ENCODE assay signal across 22 cellular contexts in the genomic region with DNA sequence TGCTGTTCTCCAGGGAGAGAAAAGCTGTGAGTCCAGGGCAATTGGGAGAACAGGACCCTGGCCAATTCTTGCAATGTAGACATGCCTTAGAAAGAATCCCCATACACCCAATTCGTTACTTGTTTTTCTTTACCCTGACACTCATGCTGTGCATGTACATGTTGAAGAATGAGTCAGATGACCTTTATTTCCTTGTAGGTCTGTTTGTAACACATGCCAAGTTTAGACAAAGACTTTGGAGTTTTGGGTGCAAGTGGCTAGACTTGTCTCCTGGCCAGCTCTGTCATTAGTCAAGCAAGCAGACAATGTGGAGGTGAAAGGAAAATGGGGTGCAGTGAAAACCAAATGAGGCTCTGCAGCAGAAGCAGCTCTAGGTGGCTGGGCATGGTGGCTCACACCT. TPM values are rescaled to one million over a fixed set of nuclear protein-coding genes. Genes with fewer than 3 reads are reported as not detected.
DNase-seq lines count a peak whose midpoint lies in the region; ATAC-seq, FAIRE-seq and TF ChIP-seq lines count a peak whose summit lies in the region.
"Had no signal": no experiment of that assay in that cellular context is flagged by ENCODE, and none has a peak within 500 bp of the region (broad histone marks: within the 10 kb centered on the region; RNA-seq: fewer than 3 reads in every experiment).

No MANE protein-coding gene starts in this region.

- no peak overlapping the region for H3K4me2 ChIP-seq in astrocyte (ENCODE audit: low read length)

- ATAC-seq in left cardiac atrium (no peak), gastrocnemius medialis (no peak), WTC11 (no peak), GM21515 (IDR thresholded peaks at IDR 0.05; ENCODE audit: unreplicated experiment) (no peak)

- peak overlapping the region; percentile 89 for H3K27ac ChIP-seq in left ventricle myocardium inferior (replicated peaks)
- no peak overlapping the region for H3K27ac ChIP-seq in astrocyte (ENCODE audit: low read depth, low read length)
- H3K27ac ChIP-seq in gastrocnemius medialis = peak overlapping the region; percentile 89 to 96 (median 92)
- H3K27ac ChIP-seq: stomach had no signal

- no peak for FAIRE-seq in astrocyte (lab: Jason Lieb, UNC)
- FAIRE-seq: GM12891 had no signal

- H3K36me3 ChIP-seq in left ventricle myocardium inferior (peaks cover 35% of the 10 kb centered on the region), astrocyte (ENCODE audit: insufficient read depth, low read length) (peaks cover 15% of the 10 kb centered on the region), gastrocnemius medialis (peaks cover 0 to 28% of the 10 kb centered on the region in 2 donors)

- no peak for TF ChIP-seq POLR2A in gastrocnemius medialis (IDR thresholded peaks at IDR 0.05)

- H3K79me2 ChIP-seq in astrocyte (ENCODE audit: insufficient read depth, low read length) = no peaks in the 10 kb centered on the region

- H3K4me3 Mint-ChIP-seq in astrocyte (ENCODE audit: unreplicated experiment) (no peak overlapping the region), WTC11 (no peak overlapping the region)
- H3K4me3 Mint-ChIP-seq: activated naive CD4-positive, alpha-beta T cell treated with anti-CD3 and anti-CD28 coated beads, Interleukin-2, amount 50 U/mL, for 24 hours; central memory CD8-positive, alpha-beta T cell; type B pancreatic cell had no signal

- no peaks in the 10 kb centered on the region for H4K20me1 ChIP-seq in astrocyte (ENCODE audit: insufficient read depth, low read length)

- intact Hi-C loops in left ventricle myocardium inferior (cut with micrococcal nuclease) (no loop called here), left cardiac atrium (cut with DNase I) (no loop called here), gastrocnemius medialis (cut with DNase I; ENCODE audit: low total_unique reads) (loop anchor here (5.0 kb wide), 1 partner anchor 143 kb away; the partner anchor contains the start of gene EGLN1)

- H2AFZ ChIP-seq in astrocyte (ENCODE audit: low read depth, low read length) = no peak overlapping the region

- TF ChIP-seq CTCF in left ventricle myocardium inferior (IDR thresholded peaks at IDR 0.05; ENCODE audit: borderline replicate concordance) = no peak
- TF ChIP-seq CTCF in astrocyte (IDR thresholded peaks at IDR 0.05; ENCODE audit: insufficient read depth, low read depth, low read length) = no peak
- no peak for TF ChIP-seq CTCF in fibroblast of mammary gland (conservative IDR thresholded peaks at IDR 0.05; ENCODE audit: control insufficient read depth, insufficient read depth, low read depth, low read length)
- TF ChIP-seq CTCF in gastrocnemius medialis (IDR thresholded peaks at IDR 0.05 in 4 of 5, conservative IDR thresholded peaks at IDR 0.05 in 1 of 5) = no peak
- TF ChIP-seq CTCF in WTC11 (IDR thresholded peaks at IDR 0.05) = no peak

- DNase-seq in left ventricle myocardium inferior = no peak
- no peak for DNase-seq in left cardiac atrium
- peak; percentile 36 for DNase-seq in astrocyte (ENCODE audit: low read depth)
- DNase-seq in fibroblast of mammary gland (ENCODE audit: low read depth) = peak; percentile 45
- DNase-seq in gastrocnemius medialis = no peak
- DNase-seq in WTC11 (ENCODE audit: low spot score) = no peak
- no peak for DNase-seq in SHP77 treated with DMSO at 0.1 percent for 48 hours (lab: John Stamatoyannopoulos, UW)
- DNase-seq: activated CD4-positive, alpha-beta T cell treated with anti-CD3 and anti-CD28 coated beads, Interleukin-2, amount 50 U/mL, for 1 hour; activated T-cell treated with anti-CD3 and anti-CD28 coated beads, Interleukin-2, amount 50 U/mL, for 1 hour; C1 segment of cervical spinal cord; effector CD8-positive, alpha-beta T cell; GDM1; NCI-H187 treated with DMSO at 0.1 percent for 48 hours; NCI-H446; nucleus accumbens; stimulated activated CD4-positive, alpha-beta T cell treated with anti-CD3 and anti-CD28 coated beads, Interleukin-2, amount 100 ng/mL, for 48 hours; stomach had no signal

- H3K27me3 ChIP-seq in left ventricle myocardium inferior (ENCODE audit: low read depth) (no peaks in the 10 kb centered on the region), astrocyte (ENCODE audit: insufficient read depth, low read length) (no peaks in the 10 kb centered on the region), gastrocnemius medialis (no peaks in the 10 kb centered on the region)
- H3K27me3 ChIP-seq: stomach had no signal

- H3K4me3 ChIP-seq in left ventricle myocardium inferior = no peak overlapping the region
- no peak overlapping the region for H3K4me3 ChIP-seq in astrocyte (ENCODE audit: insufficient read depth, low read depth, low read length)
- H3K4me3 ChIP-seq in fibroblast of mammary gland (ENCODE audit: control insufficient read depth, low read depth, low read length) = no peak overlapping the region
- no peak overlapping the region for H3K4me3 ChIP-seq in gastrocnemius medialis
- H3K4me3 ChIP-seq: stomach had no signal

- H3K9me3 Mint-ChIP-seq in astrocyte (ENCODE audit: unreplicated experiment) (no peaks in the 10 kb centered on the region), WTC11 (no peaks in the 10 kb centered on the region)
- H3K9me3 Mint-ChIP-seq: activated naive CD4-positive, alpha-beta T cell treated with anti-CD3 and anti-CD28 coated beads, Interleukin-2, amount 50 U/mL, for 24 hours; central memory CD8-positive, alpha-beta T cell; type B pancreatic cell had no signal

- peaks cover 7% of the 10 kb centered on the region for H3K4me1 Mint-ChIP-seq in astrocyte (ENCODE audit: low read depth, unreplicated experiment)
- peaks cover 1% of the 10 kb centered on the region; the same call in 1 of the 2 replicates for H3K4me1 Mint-ChIP-seq in WTC11
- H3K4me1 Mint-ChIP-seq: central memory CD8-positive, alpha-beta T cell had no signal

- H3K4me1 ChIP-seq in left ventricle myocardium inferior (peaks cover 39% of the 10 kb centered on the region), astrocyte (ENCODE audit: insufficient read depth, low read length) (peaks cover 6% of the 10 kb centered on the region), gastrocnemius medialis (peaks cover 18 to 28% of the 10 kb centered on the region in 2 donors)

- H3K27me3 Mint-ChIP-seq in astrocyte (ENCODE audit: low read depth, unreplicated experiment) (no peaks in the 10 kb centered on the region), WTC11 (ENCODE audit: low read depth) (peaks cover 7% of the 10 kb centered on the region; the same call in 1 of the 2 replicates)
- H3K27me3 Mint-ChIP-seq: activated naive CD4-positive, alpha-beta T cell treated with anti-CD3 and anti-CD28 coated beads, Interleukin-2, amount 50 U/mL, for 24 hours; central memory CD8-positive, alpha-beta T cell; type B pancreatic cell had no signal

- POLR2A ChIA-PET in WTC11 (lab: Charles Lee) = no interaction called here

- no peak overlapping the region for H3K9ac ChIP-seq in astrocyte (ENCODE audit: low read length)

- no peaks in the 10 kb centered on the region for H3K9me3 ChIP-seq in left ventricle myocardium inferior (replicated peaks)
- no peaks in the 10 kb centered on the region for H3K9me3 ChIP-seq in astrocyte (ENCODE audit: insufficient read depth, low read depth, low read length)
- H3K9me3 ChIP-seq in gastrocnemius medialis = no peaks in the 10 kb centered on the region
- H3K9me3 ChIP-seq: stomach had no signal

- H3K27ac Mint-ChIP-seq in astrocyte (ENCODE audit: unreplicated experiment) = no peak overlapping the region
- no peak overlapping the region for H3K27ac Mint-ChIP-seq in WTC11
- H3K27ac Mint-ChIP-seq: activated naive CD4-positive, alpha-beta T cell treated with anti-CD3 and anti-CD28 coated beads, Interleukin-2, amount 50 U/mL, for 24 hours; type B pancreatic cell had no signal

- CTCF ChIA-PET in WTC11 (lab: Charles Lee) = no interaction called here

- in situ Hi-C loops in gastrocnemius medialis (cut with MboI; ENCODE audit: low sequenced_read_pairs in 4 of 4) = no loop called here

- peaks cover 33% of the 10 kb centered on the region for H3K36me3 Mint-ChIP-seq in astrocyte (ENCODE audit: low read depth, unreplicated experiment)
- H3K36me3 Mint-ChIP-seq in WTC11 = peaks cover 19% of the 10 kb centered on the region

TF ChIP-seq in WTC11, 78 proteins besides CTCF, POLR2A, EP300 and RAD21:
- TF ChIP-seq, protein P1, sequence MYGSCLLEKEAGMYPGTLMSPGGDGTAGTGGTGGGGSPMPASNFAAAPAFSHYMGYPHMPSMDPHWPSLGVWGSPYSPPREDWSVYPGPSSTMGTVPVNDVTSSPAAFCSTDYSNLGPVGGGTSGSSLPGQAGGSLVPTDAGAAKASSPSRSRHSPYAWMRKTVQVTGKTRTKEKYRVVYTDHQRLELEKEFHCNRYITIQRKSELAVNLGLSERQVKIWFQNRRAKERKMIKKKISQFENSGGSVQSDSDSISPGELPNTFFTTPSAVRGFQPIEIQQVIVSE (CRISPR knock-in tag; IDR thresholded peaks at IDR 0.05; ENCODE audit: borderline replicate concordance) = no peak
- no peak for TF ChIP-seq ZNF671 (CRISPR knock-in tag; IDR thresholded peaks at IDR 0.05)
- no peak for TF ChIP-seq ZNF219 (CRISPR knock-in tag; IDR thresholded peaks at IDR 0.05; ENCODE audit: borderline replicate concordance)

RNA-seq across cellular contexts. Expression of gene GNPAT, which starts 38.1 kb away (rescaled TPM):
- total RNA-seq in left ventricle myocardium inferior (56.7 TPM), left cardiac atrium (10 to 100 TPM; 43.7 to 46.8 TPM), astrocyte (32.5 and 34.9 TPM in 2 replicates), gastrocnemius medialis (100 to 1,000 TPM in 2 of 4 donors, 10 to 100 TPM in 2; 95.1 to 128 (median 104) TPM), WTC11 (2021) (32.8 to 40.4 TPM (median 38.4 TPM) in 3 replicates)

RNA-seq across cellular contexts. Expression of gene EXOC8, which starts 58.6 kb away (rescaled TPM):
- total RNA-seq in left ventricle myocardium inferior = 12.2 TPM
- total RNA-seq in left cardiac atrium = 10 to 100 TPM; 12.0 to 17.0 TPM
- total RNA-seq in astrocyte = 14.7 and 15.2 TPM in 2 replicates
- 10 to 100 TPM; 25.4 to 50.9 (median 38.2) TPM for total RNA-seq in gastrocnemius medialis
- 9.1 to 11.3 TPM (median 10.2 TPM) in 3 replicates for total RNA-seq in WTC11 (2021)

RNA-seq across cellular contexts. Expression of gene SPRTN, which starts 59.0 kb away (rescaled TPM):
- 7.4 TPM for total RNA-seq in left ventricle myocardium inferior
- 1 to 10 TPM; 6.8 to 7.7 TPM for total RNA-seq in left cardiac atrium
- total RNA-seq in astrocyte = 13.6 and 15.9 TPM in 2 replicates
- total RNA-seq in gastrocnemius medialis = 10 to 100 TPM in 3 of 4 donors, 1 to 10 TPM in 1; 8.7 to 15.1 (median 10.7) TPM
- total RNA-seq in WTC11 (2021) = 12.6 to 14.6 TPM (median 12.7 TPM) in 3 replicates

Comparison
In these comparisons a context has a peak if more than half of its experiments do, and no peak if none do; other contexts are left out.
1. DNase-seq: peak in astrocyte (single experiment) and fibroblast of mammary gland (single experiment); none in left ventricle myocardium inferior (single experiment), left cardiac atrium (single experiment), gastrocnemius medialis (0 of 2), WTC11 (single experiment) and SHP77 treated with DMSO at 0.1 percent for 48 hours (single experiment).